ENCODE assay signal across 9 cellular contexts in genomic region chr1:78005347-78005722, GRCh38. TPM values are rescaled to one million over a fixed set of nuclear protein-coding genes. Genes with fewer than 3 reads are reported as not detected.
A peak's percentile ranks its signal among the peaks of the same experiment; 100 is the strongest.
DNase-seq lines count a peak whose midpoint lies in the region; FAIRE-seq and TF ChIP-seq lines count a peak whose summit lies in the region.
"Had no signal": no experiment of that assay in that cellular context is flagged by ENCODE, and none has a peak within 500 bp of the region (broad histone marks: within the 10 kb centered on the region; RNA-seq: fewer than 3 reads in every experiment).

No MANE protein-coding gene starts in this region.

- H3K56ac ChIP-seq in mesendoderm (ENCODE audit: low read length): no peak overlapping the region

- H3K23ac ChIP-seq in mesendoderm (ENCODE audit: low read length): no peak overlapping the region

- no peak overlapping the region for H4K8ac ChIP-seq in mesendoderm (ENCODE audit: low read depth, low read length)

- H3K27me3 Mint-ChIP-seq in activated naive CD4-positive, alpha-beta T cell treated with anti-CD3 and anti-CD28 coated beads, Interleukin-2, amount 50 U/mL, for 24 hours: no peaks in the 10 kb centered on the region

- H3K4me1 Mint-ChIP-seq in activated naive CD4-positive, alpha-beta T cell treated with anti-CD3 and anti-CD28 coated beads, Interleukin-2, amount 50 U/mL, for 24 hours: peaks cover 52% of the 10 kb centered on the region

- H3K9ac ChIP-seq in mesendoderm (ENCODE audit: low read length): peak overlapping the region; percentile 47

- no peak for DNase-seq in activated naive CD4-positive, alpha-beta T cell (lab: John Stamatoyannopoulos, UW)
- DNase-seq in brain microvascular endothelial cell (no peak), mesendoderm (no peak), NCI-H1417 treated with DMSO at 0.1 percent for 48 hours (lab: John Stamatoyannopoulos, UW) (no peak), frontal cortex (ENCODE audit: low spot score in 2 of 2) (no peak), superior temporal gyrus (ENCODE audit: extremely low spot score) (no peak)
- DNase-seq: NCI-H2029 treated with DMSO at 0.1 percent for 48 hours had no signal

- in situ Hi-C loops in brain microvascular endothelial cell (cut with HindIII; ENCODE audit: low pct_ligation_motif_present, low sequenced_read_pairs): no loop called here

- no peaks in the 10 kb centered on the region for H3K9me3 Mint-ChIP-seq in activated naive CD4-positive, alpha-beta T cell treated with anti-CD3 and anti-CD28 coated beads, Interleukin-2, amount 50 U/mL, for 24 hours

- peak overlapping the region; percentile 92 for H3K27ac ChIP-seq in brain microvascular endothelial cell
- no peak overlapping the region for H3K27ac ChIP-seq in mesendoderm (ENCODE audit: low read depth, low read length)
- peak overlapping the region; percentile 38 for H3K27ac ChIP-seq in urinary bladder (ENCODE audit: low read depth)

- H3K4me2 ChIP-seq in mesendoderm (ENCODE audit: low read length): no peak overlapping the region

- H2BK15ac ChIP-seq in mesendoderm (replicated peaks; ENCODE audit: low read depth): no peak overlapping the region

- no peaks in the 10 kb centered on the region for H3K36me3 Mint-ChIP-seq in activated naive CD4-positive, alpha-beta T cell treated with anti-CD3 and anti-CD28 coated beads, Interleukin-2, amount 50 U/mL, for 24 hours

- no peak overlapping the region for H2BK120ac ChIP-seq in mesendoderm (ENCODE audit: low read depth, low read length)

- FAIRE-seq in frontal cortex (lab: Jason Lieb, UNC): no peak

- no peaks in the 10 kb centered on the region for H3K79me2 ChIP-seq in mesendoderm (ENCODE audit: control insufficient read depth, insufficient read depth, low read length)

- H3K18ac ChIP-seq in mesendoderm (ENCODE audit: low read length): no peak overlapping the region

- H3K4ac ChIP-seq in mesendoderm (ENCODE audit: low read depth, low read length): no peak overlapping the region

- H3K27ac Mint-ChIP-seq in activated naive CD4-positive, alpha-beta T cell treated with anti-CD3 and anti-CD28 coated beads, Interleukin-2, amount 50 U/mL, for 24 hours: peak overlapping the region; percentile 100

- no peaks in the 10 kb centered on the region for H3K4me1 ChIP-seq in mesendoderm (ENCODE audit: control insufficient read depth, low read depth, low read length)
- H3K4me1 ChIP-seq in urinary bladder (ENCODE audit: insufficient read depth): no peaks in the 10 kb centered on the region

- no peak for TF ChIP-seq CTCF in brain microvascular endothelial cell (IDR thresholded peaks at IDR 0.05; ENCODE audit: low read depth, low read length, missing control alignments)

- no CpG with 5 or more reads among the region's 1 CpG for WGBS in mesendoderm (ENCODE audit: extremely low coverage, insufficient coverage, low lambda C conversion rate)
- WGBS in urinary bladder: 2% methylated on average over 1 of the region's 1 CpG

- H3K4me3 ChIP-seq in brain microvascular endothelial cell (ENCODE audit: low read depth, low read length) (peak overlapping the region; percentile 69), mesendoderm (ENCODE audit: low read length) (no peak overlapping the region), urinary bladder (ENCODE audit: low read depth, low read length) (peak overlapping the region; percentile 59)

- peak overlapping the region; percentile 94 for H3K4me3 Mint-ChIP-seq in activated naive CD4-positive, alpha-beta T cell treated with anti-CD3 and anti-CD28 coated beads, Interleukin-2, amount 50 U/mL, for 24 hours

- no peak overlapping the region for H4K5ac ChIP-seq in mesendoderm (ENCODE audit: low read length)

- no peak overlapping the region for H2BK5ac ChIP-seq in mesendoderm (ENCODE audit: low read length)

- no peak overlapping the region for H2AK5ac ChIP-seq in mesendoderm (ENCODE audit: low read length)

- H3K27me3 ChIP-seq in brain microvascular endothelial cell (replicated peaks) (no peaks in the 10 kb centered on the region), mesendoderm (ENCODE audit: insufficient read depth, low read length, poor library complexity) (no peaks in the 10 kb centered on the region)

- no peaks in the 10 kb centered on the region for H3K79me1 ChIP-seq in mesendoderm (ENCODE audit: low read length)

- no peaks in the 10 kb centered on the region for H3K36me3 ChIP-seq in brain microvascular endothelial cell (replicated peaks)
- H3K36me3 ChIP-seq in mesendoderm (ENCODE audit: control insufficient read depth, insufficient read depth, low read length): no peaks in the 10 kb centered on the region
- no peaks in the 10 kb centered on the region for H3K36me3 ChIP-seq in urinary bladder (ENCODE audit: insufficient read depth)

RNA-seq across cellular contexts. Expression of gene DNAJB4, which starts 0.6 kb away (rescaled TPM):
- polyA plus RNA-seq in mesendoderm (2013, experiment 1 of 2): 10.3 TPM
- 10.8 TPM for polyA plus RNA-seq in mesendoderm (2013, experiment 2 of 2)
- total RNA-seq in urinary bladder: 67.1 TPM
- polyA plus RNA-seq in urinary bladder: 34.7 TPM
- 30.6 TPM for total RNA-seq in frontal cortex

RNA-seq across cellular contexts. Expression of gene FUBP1, which starts 26.5 kb away (rescaled TPM):
- polyA plus RNA-seq in mesendoderm (2013, experiment 1 of 2): 264 TPM
- 264 TPM for polyA plus RNA-seq in mesendoderm (2013, experiment 2 of 2)
- total RNA-seq in urinary bladder: 315 TPM
- polyA plus RNA-seq in urinary bladder: 55.8 TPM
- 345 TPM for total RNA-seq in frontal cortex

RNA-seq across cellular contexts. Expression of gene GIPC2, which starts 40.4 kb away (rescaled TPM):
- polyA plus RNA-seq in mesendoderm (2013, experiment 1 of 2): 0.18 TPM
- 0.17 TPM for polyA plus RNA-seq in mesendoderm (2013, experiment 2 of 2)
- 4.4 TPM for total RNA-seq in urinary bladder
- 2.5 TPM for polyA plus RNA-seq in urinary bladder
- total RNA-seq in frontal cortex: 0.41 TPM
